Comparison of ENCODE assay signal across 1 cellular context in the genomic region with DNA sequence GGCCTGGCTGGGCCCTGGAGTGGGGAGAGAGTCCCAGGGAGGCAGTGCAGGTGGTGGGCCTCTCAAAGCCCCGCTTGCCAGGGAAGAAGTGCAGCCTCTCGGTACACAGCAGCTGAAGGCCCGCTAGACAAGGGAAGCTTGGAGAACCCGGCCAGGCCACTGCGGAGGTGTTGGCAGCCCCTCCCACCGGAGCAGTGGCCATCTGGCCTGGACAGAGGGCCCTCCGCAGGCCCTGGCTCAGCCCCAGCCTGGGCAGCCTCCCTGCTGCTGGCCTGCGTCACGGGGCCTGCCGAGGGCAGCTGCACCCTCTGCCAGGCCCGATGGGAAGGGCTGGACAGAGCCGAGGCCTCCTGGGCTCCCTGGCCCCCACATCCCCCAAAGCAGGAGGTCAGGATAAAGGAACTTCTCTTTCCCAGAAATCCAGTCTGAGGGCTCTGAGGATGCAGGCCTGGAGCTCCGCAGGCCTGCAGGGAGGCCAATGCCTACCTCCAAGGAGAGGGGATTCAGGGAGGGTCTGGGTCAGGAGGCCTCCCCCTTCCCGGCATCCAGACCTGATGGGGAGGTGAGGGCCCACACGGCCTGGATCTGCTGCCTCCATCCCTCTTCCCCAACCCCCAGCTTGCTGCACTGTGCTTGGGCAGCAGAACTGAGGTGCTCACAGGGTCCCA.
A peak's percentile ranks its signal among the peaks of the same experiment; 100 is the strongest.
TF ChIP-seq lines count a peak whose summit lies in the region.

No MANE protein-coding gene starts in this region.

TF ChIP-seq in HepG2, 621 proteins besides CTCF, POLR2A, EP300 and RAD21:
- TF ChIP-seq ZSCAN21 (CRISPR knock-in tag; IDR thresholded peaks at IDR 0.05; ENCODE audit: borderline replicate concordance), result 0 out of 2 replicates have a peak, but pooled peaks have one; percentile 26
- TF ChIP-seq, protein P1, sequence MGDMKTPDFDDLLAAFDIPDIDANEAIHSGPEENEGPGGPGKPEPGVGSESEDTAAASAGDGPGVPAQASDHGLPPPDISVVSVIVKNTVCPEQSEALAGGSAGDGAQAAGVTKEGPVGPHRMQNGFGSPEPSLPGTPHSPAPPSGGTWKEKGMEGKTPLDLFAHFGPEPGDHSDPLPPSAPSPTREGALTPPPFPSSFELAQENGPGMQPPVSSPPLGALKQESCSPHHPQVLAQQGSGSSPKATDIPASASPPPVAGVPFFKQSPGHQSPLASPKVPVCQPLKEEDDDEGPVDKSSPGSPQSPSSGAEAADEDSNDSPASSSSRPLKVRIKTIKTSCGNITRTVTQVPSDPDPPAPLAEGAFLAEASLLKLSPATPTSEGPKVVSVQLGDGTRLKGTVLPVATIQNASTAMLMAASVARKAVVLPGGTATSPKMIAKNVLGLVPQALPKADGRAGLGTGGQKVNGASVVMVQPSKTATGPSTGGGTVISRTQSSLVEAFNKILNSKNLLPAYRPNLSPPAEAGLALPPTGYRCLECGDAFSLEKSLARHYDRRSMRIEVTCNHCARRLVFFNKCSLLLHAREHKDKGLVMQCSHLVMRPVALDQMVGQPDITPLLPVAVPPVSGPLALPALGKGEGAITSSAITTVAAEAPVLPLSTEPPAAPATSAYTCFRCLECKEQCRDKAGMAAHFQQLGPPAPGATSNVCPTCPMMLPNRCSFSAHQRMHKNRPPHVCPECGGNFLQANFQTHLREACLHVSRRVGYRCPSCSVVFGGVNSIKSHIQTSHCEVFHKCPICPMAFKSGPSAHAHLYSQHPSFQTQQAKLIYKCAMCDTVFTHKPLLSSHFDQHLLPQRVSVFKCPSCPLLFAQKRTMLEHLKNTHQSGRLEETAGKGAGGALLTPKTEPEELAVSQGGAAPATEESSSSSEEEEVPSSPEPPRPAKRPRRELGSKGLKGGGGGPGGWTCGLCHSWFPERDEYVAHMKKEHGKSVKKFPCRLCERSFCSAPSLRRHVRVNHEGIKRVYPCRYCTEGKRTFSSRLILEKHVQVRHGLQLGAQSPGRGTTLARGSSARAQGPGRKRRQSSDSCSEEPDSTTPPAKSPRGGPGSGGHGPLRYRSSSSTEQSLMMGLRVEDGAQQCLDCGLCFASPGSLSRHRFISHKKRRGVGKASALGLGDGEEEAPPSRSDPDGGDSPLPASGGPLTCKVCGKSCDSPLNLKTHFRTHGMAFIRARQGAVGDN (CRISPR knock-in tag; IDR thresholded peaks at IDR 0.05), result peak; percentile 22; the same call in 1 of the 2 replicates
- TF ChIP-seq, protein P2, sequence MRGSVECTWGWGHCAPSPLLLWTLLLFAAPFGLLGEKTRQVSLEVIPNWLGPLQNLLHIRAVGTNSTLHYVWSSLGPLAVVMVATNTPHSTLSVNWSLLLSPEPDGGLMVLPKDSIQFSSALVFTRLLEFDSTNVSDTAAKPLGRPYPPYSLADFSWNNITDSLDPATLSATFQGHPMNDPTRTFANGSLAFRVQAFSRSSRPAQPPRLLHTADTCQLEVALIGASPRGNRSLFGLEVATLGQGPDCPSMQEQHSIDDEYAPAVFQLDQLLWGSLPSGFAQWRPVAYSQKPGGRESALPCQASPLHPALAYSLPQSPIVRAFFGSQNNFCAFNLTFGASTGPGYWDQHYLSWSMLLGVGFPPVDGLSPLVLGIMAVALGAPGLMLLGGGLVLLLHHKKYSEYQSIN (CRISPR knock-in tag; IDR thresholded peaks at IDR 0.05; ENCODE audit: borderline replicate concordance), result no peak
